In the genomic region with DNA sequence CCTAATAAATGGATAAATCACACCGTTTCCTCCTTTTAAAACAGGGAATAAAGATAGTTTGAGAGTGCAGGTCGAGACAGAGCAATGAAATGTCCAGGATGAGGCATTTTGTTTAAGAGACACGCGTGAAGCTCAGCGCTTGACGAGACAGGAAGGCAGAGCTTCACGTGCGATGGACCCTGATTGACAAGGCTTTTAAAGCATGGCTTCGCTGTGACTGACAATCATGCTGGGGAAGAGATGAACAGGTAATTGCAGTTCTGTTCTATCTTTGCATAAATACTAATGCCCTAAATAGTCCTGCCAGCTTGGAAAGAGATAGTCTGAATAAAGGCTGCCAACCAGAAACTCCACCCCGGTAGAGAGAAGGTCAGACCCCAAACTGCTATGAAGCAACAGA, we compare ENCODE assay signal across 25 cellular contexts.
"Had no signal": no experiment of that assay in that cellular context is flagged by ENCODE, and none has a peak within 500 bp of the region (broad histone marks: within the 10 kb centered on the region; RNA-seq: fewer than 3 reads in every experiment).

No MANE protein-coding gene starts in this region.

- H3K27ac ChIP-seq: colonic mucosa, coronary artery, dorsolateral prefrontal cortex, epithelial cell of prostate, esophagus muscularis mucosa, esophagus squamous epithelium, foreskin keratinocyte, gastrocnemius medialis, gastroesophageal sphincter, heart left ventricle, heart right ventricle had no signal

- H3K36me3 ChIP-seq: colonic mucosa, esophagus muscularis mucosa, esophagus squamous epithelium, gastrocnemius medialis, gastroesophageal sphincter, heart left ventricle, heart right ventricle had no signal

- H3K9me3 ChIP-seq: colonic mucosa, esophagus muscularis mucosa, esophagus squamous epithelium, gastrocnemius medialis, gastroesophageal sphincter, heart left ventricle, heart right ventricle had no signal

- H3K9me3 Mint-ChIP-seq: dendritic cell treated with granulocyte-macrophage colony-stimulating factor and Interleukin-4, amounts not matched to agents 40 ng/mL and 50 ng/mL, for 4 days; endodermal cell had no signal

- H3K4me3 ChIP-seq: colonic mucosa, coronary artery, dorsolateral prefrontal cortex, esophagus muscularis mucosa, esophagus squamous epithelium, gastrocnemius medialis, gastroesophageal sphincter, heart left ventricle, heart right ventricle had no signal

- ATAC-seq: effector memory CD8-positive, alpha-beta T cell; esophagus mucosa; foreskin keratinocyte; gastrocnemius medialis; gastroesophageal sphincter; heart left ventricle; heart right ventricle had no signal

- H3K27ac Mint-ChIP-seq: dendritic cell treated with granulocyte-macrophage colony-stimulating factor and Interleukin-4, amounts not matched to agents 40 ng/mL and 50 ng/mL, for 4 days; effector memory CD8-positive, alpha-beta T cell; endodermal cell had no signal

- H3K27me3 ChIP-seq: colonic mucosa, esophagus squamous epithelium, foreskin keratinocyte, gastrocnemius medialis, gastroesophageal sphincter had no signal

- H3K27me3 Mint-ChIP-seq: dendritic cell treated with granulocyte-macrophage colony-stimulating factor and Interleukin-4, amounts not matched to agents 40 ng/mL and 50 ng/mL, for 4 days had no signal

- DNase-seq: colonic mucosa; cortex of kidney; dermis blood vessel endothelial cell; dorsolateral prefrontal cortex; effector CD4-positive, alpha-beta T cell; effector CD8-positive, alpha-beta T cell; effector memory CD4-positive, alpha-beta T cell; effector memory CD8-positive, alpha-beta T cell; endodermal cell; erythroblast; esophagus squamous epithelium; foreskin fibroblast; foreskin keratinocyte; foreskin melanocyte; gastrocnemius medialis; glutamatergic neuron; head of caudate nucleus; heart left ventricle; heart right ventricle had no signal

- H3K4me3 Mint-ChIP-seq: dendritic cell treated with granulocyte-macrophage colony-stimulating factor and Interleukin-4, amounts not matched to agents 40 ng/mL and 50 ng/mL, for 4 days; effector memory CD8-positive, alpha-beta T cell; endodermal cell had no signal
